ENCODE assay signal across 20 cellular contexts in genomic region chr6:77092971-77093370, GRCh38.
DNase-seq lines count a peak whose midpoint lies in the region; ATAC-seq and TF ChIP-seq lines count a peak whose summit lies in the region.
"Had no signal": no experiment of that assay in that cellular context is flagged by ENCODE, and none has a peak within 500 bp of the region (broad histone marks: within the 10 kb centered on the region; RNA-seq: fewer than 3 reads in every experiment).

No MANE protein-coding gene starts in this region.

- TF ChIP-seq POLR2A in body of pancreas (IDR thresholded peaks at IDR 0.05), result no peak

- no peaks in the 10 kb centered on the region for H3K79me2 ChIP-seq in trophoblast cell (ENCODE audit: control insufficient read depth, insufficient read depth, low read length, poor library complexity)

- intact Hi-C loops in body of pancreas (cut with DNase I), result no loop called here

- peak overlapping the region; percentile 38 for H4K8ac ChIP-seq in trophoblast cell (ENCODE audit: low read depth, low read length)

- H2AK5ac ChIP-seq in trophoblast cell (ENCODE audit: low read length), result no peak overlapping the region

- H2BK120ac ChIP-seq in trophoblast cell (ENCODE audit: insufficient read depth, low read length, poor library complexity), result no peak overlapping the region

- H4K91ac ChIP-seq in trophoblast cell (ENCODE audit: low read depth, low read length), result no peak overlapping the region

- no peak overlapping the region for H3K4me2 ChIP-seq in trophoblast cell (ENCODE audit: low read length)

- ATAC-seq in GM18867 (IDR thresholded peaks at IDR 0.05; ENCODE audit: unreplicated experiment) (no peak), body of pancreas (no peak)
- ATAC-seq: naive thymus-derived CD8-positive, alpha-beta T cell; sciatic nerve had no signal

- H3K27ac ChIP-seq in trophoblast cell (ENCODE audit: low read depth, low read length), result no peak overlapping the region
- no peak overlapping the region for H3K27ac ChIP-seq in body of pancreas
- H3K27ac ChIP-seq: coronary artery, ovary, SJCRH30, vagina had no signal

- no peak overlapping the region for H3K9ac ChIP-seq in trophoblast cell (ENCODE audit: low read length)

- no peaks in the 10 kb centered on the region for H3K36me3 ChIP-seq in BJ (ENCODE audit: control insufficient read depth, insufficient read depth, low read length)
- no peaks in the 10 kb centered on the region for H3K36me3 ChIP-seq in trophoblast cell (ENCODE audit: control insufficient read depth in 1 of 2, insufficient read depth in 2 of 2, low read length in 2 of 2)
- H3K36me3 ChIP-seq in body of pancreas (replicated peaks in 1 of 2; ENCODE audit: insufficient read depth in 1 of 2, low read depth in 2 of 2), result no peaks in the 10 kb centered on the region
- H3K36me3 ChIP-seq: ovary, SJCRH30, vagina had no signal

- CTCF ChIA-PET in BJ (lab: Yijun Ruan, JAX), result no interaction called here

- no peaks in the 10 kb centered on the region for H3K27me3 ChIP-seq in BJ (ENCODE audit: control insufficient read depth, insufficient read depth, low read length)
- H3K27me3 ChIP-seq in trophoblast cell (ENCODE audit: insufficient read depth, low read length), result no peaks in the 10 kb centered on the region
- H3K27me3 ChIP-seq in body of pancreas, result no peaks in the 10 kb centered on the region
- H3K27me3 ChIP-seq: ovary, SJCRH30, vagina had no signal

- POLR2A ChIA-PET in BJ (lab: Charles Lee), result no interaction called here

- H3K4ac ChIP-seq in trophoblast cell (ENCODE audit: low read depth, low read length), result no peak overlapping the region

- no peak overlapping the region for H3K23ac ChIP-seq in trophoblast cell (ENCODE audit: low read length)

- peak overlapping the region; percentile 51 for H3K14ac ChIP-seq in trophoblast cell (ENCODE audit: low read length)

- no peak overlapping the region for H2AFZ ChIP-seq in trophoblast cell (ENCODE audit: insufficient read depth, low read length, poor library complexity)

- no peak overlapping the region for H4K12ac ChIP-seq in trophoblast cell (ENCODE audit: low read depth, low read length)

- no CpG with 5 or more reads among the region's 1 CpG for WGBS in trophoblast cell (ENCODE audit: extremely low coverage, insufficient coverage, insufficient read length)
- WGBS in body of pancreas, 2 donors, result 54 to 67% methylated on average over 1 of the region's 1 CpG

- H3K9me3 ChIP-seq in trophoblast cell (ENCODE audit: insufficient read depth, low read depth, low read length) (no peaks in the 10 kb centered on the region), body of pancreas (no peaks in the 10 kb centered on the region)
- H3K9me3 ChIP-seq: ovary, SJCRH30, vagina had no signal

- peak overlapping the region; percentile 14 for H2BK12ac ChIP-seq in trophoblast cell (ENCODE audit: low read length)

- H3K4me1 ChIP-seq in trophoblast cell (ENCODE audit: control insufficient read depth in 1 of 2, insufficient read depth in 2 of 2, low read length in 2 of 2) (peaks cover 4 to 5% of the 10 kb centered on the region in 2 experiments), body of pancreas (no peaks in the 10 kb centered on the region)
- H3K4me1 ChIP-seq: SJCRH30, vagina had no signal

- H2BK5ac ChIP-seq in trophoblast cell (ENCODE audit: low read depth, low read length, poor library complexity), result peak overlapping the region; percentile 49

- no peak overlapping the region for H3K4me3 ChIP-seq in BJ (ENCODE audit: low read depth, low read length)
- no peak overlapping the region for H3K4me3 ChIP-seq in fibroblast of mammary gland (ENCODE audit: control insufficient read depth, low read depth, low read length)
- no peak overlapping the region for H3K4me3 ChIP-seq in trophoblast cell (ENCODE audit: low read depth, low read length)
- no peak overlapping the region for H3K4me3 ChIP-seq in body of pancreas
- H3K4me3 ChIP-seq: coronary artery, ovary, SJCRH30, vagina had no signal

- DNase-seq in BJ (ENCODE audit: low read depth), result peak; percentile 88
- peak; percentile 76 for DNase-seq in LHCN-M2 (ENCODE audit: low read depth)
- DNase-seq in fibroblast of mammary gland (ENCODE audit: low read depth), result peak; percentile 59
- DNase-seq in trophoblast cell, result peak in 1 of 2 donors; percentile 61
- DNase-seq in ureter (ENCODE audit: low spot score), result no peak
- no peak for DNase-seq in NCI-H1436 treated with DMSO at 0.1 percent for 48 hours (lab: John Stamatoyannopoulos, UW)
- DNase-seq in body of pancreas, result no peak
- DNase-seq: ACHN; activated CD4-positive, alpha-beta T cell treated with anti-CD3 and anti-CD28 coated beads for 4 hours; CD8-positive, alpha-beta memory T cell; DMS79; mammary epithelial cell; naive thymus-derived CD8-positive, alpha-beta T cell; NCI-H748 treated with DMSO at 0.1 percent for 48 hours; ovary; SJCRH30 had no signal

- TF ChIP-seq CTCF in BJ (IDR thresholded peaks at IDR 0.05; ENCODE audit: insufficient read depth, low read depth, low read length), result no peak
- no peak for TF ChIP-seq CTCF in fibroblast of mammary gland (conservative IDR thresholded peaks at IDR 0.05; ENCODE audit: control insufficient read depth, insufficient read depth, low read depth, low read length)
- TF ChIP-seq CTCF in body of pancreas (IDR thresholded peaks at IDR 0.05), result no peak

- peaks cover 3% of the 10 kb centered on the region for H3K79me1 ChIP-seq in trophoblast cell (ENCODE audit: low read length)

- no peak overlapping the region for H3K18ac ChIP-seq in trophoblast cell (ENCODE audit: low read length)

Comparison
In these comparisons a context has a peak if more than half of its experiments do, and no peak if none do; other contexts are left out.
1. DNase-seq: peak in BJ (single experiment), LHCN-M2 (single experiment) and fibroblast of mammary gland (single experiment); none in ureter (single experiment), NCI-H1436 treated with DMSO at 0.1 percent for 48 hours (single experiment) and body of pancreas (0 of 4).